ENCODE assay signal across 1 cellular context in genomic region chr10:77943086-77943901, GRCh38.
TF ChIP-seq lines count a peak whose summit lies in the region.

No MANE protein-coding gene starts in this region.

TF ChIP-seq in HEK293, 187 proteins besides CTCF, POLR2A, EP300 and RAD21 (continued from another document and continues in another):
- TF ChIP-seq PRDM6 (tag by site-specific recombination; IDR thresholded peaks at IDR 0.05) (0 out of 2 replicates have a peak, but pooled peaks have one; percentile 21), ZNF473 (tag by site-specific recombination; IDR thresholded peaks at IDR 0.05) (no peak), ZNF155 (tag by site-specific recombination; IDR thresholded peaks at IDR 0.05) (no peak), ZFP3 (tag by site-specific recombination; IDR thresholded peaks at IDR 0.05; ENCODE audit: low read depth) (no peak), ZNF24 (tag by site-specific recombination; IDR thresholded peaks at IDR 0.05) (0 out of 2 replicates have a peak, but pooled peaks have one; percentile 66), REPIN1 (tag by site-specific recombination; IDR thresholded peaks at IDR 0.05; ENCODE audit: low read depth) (no peak), OVOL3 (tag by site-specific recombination; IDR thresholded peaks at IDR 0.05) (no peak), ZNF629 (tag by site-specific recombination; IDR thresholded peaks at IDR 0.05) (peak; percentile 82), ZNF580 (tag by site-specific recombination; IDR thresholded peaks at IDR 0.05) (no peak), PRDM1 (tag by site-specific recombination; IDR thresholded peaks at IDR 0.05) (peak; percentile 97), ZNF280D (tag by site-specific recombination; IDR thresholded peaks at IDR 0.05) (no peak), KLF8 (tag by site-specific recombination; IDR thresholded peaks at IDR 0.05) (peak; percentile 41; the same call in 1 of the 2 replicates), ZNF645 (tag by site-specific recombination; IDR thresholded peaks at IDR 0.05) (no peak), OSR2 (tag by site-specific recombination; IDR thresholded peaks at IDR 0.05) (0 out of 2 replicates have a peak, but pooled peaks have one; percentile 30), ZNF624 (tag by site-specific recombination; IDR thresholded peaks at IDR 0.05) (no peak), PATZ1 (tag by site-specific recombination; IDR thresholded peaks at IDR 0.05) (peak; percentile 76), TCF7L2 (IDR thresholded peaks at IDR 0.05; ENCODE audit: borderline replicate concordance, low read depth, low read length) (no peak), INSM2 (tag by site-specific recombination; IDR thresholded peaks at IDR 0.05) (peak; percentile 66), KLF1 (tag by site-specific recombination; IDR thresholded peaks at IDR 0.05) (no peak), ZNF555 (tag by site-specific recombination; conservative IDR thresholded peaks at IDR 0.05) (no peak), ZBTB1 (tag by site-specific recombination; IDR thresholded peaks at IDR 0.05) (no peak), ZNF513 (tag by site-specific recombination; IDR thresholded peaks at IDR 0.05) (0 out of 2 replicates have a peak, but pooled peaks have one; percentile 27), PRDM2 (tag by site-specific recombination; IDR thresholded peaks at IDR 0.05; ENCODE audit: borderline replicate concordance) (no peak), SP7 (tag by site-specific recombination; IDR thresholded peaks at IDR 0.05) (peak; percentile 89), ZBTB44 (tag by site-specific recombination; IDR thresholded peaks at IDR 0.05) (no peak), ZNF707 (tag by site-specific recombination; IDR thresholded peaks at IDR 0.05) (no peak), ZNF169 (tag by site-specific recombination; IDR thresholded peaks at IDR 0.05) (no peak), ZFP69B (tag by site-specific recombination; IDR thresholded peaks at IDR 0.05) (no peak), ZEB2 (tag by site-specific recombination; IDR thresholded peaks at IDR 0.05) (peak; percentile 78), ZNF701 (tag by site-specific recombination; IDR thresholded peaks at IDR 0.05) (no peak), MZF1 (tag by site-specific recombination; IDR thresholded peaks at IDR 0.05; ENCODE audit: borderline replicate concordance) (no peak), GLIS1 (tag by site-specific recombination; IDR thresholded peaks at IDR 0.05) (peak; percentile 29; the same call in 1 of the 2 replicates), ZNF529 (tag by site-specific recombination; IDR thresholded peaks at IDR 0.05; ENCODE audit: insufficient replicate concordance) (peak; percentile 4), ZNF658 (tag by site-specific recombination; IDR thresholded peaks at IDR 0.05) (no peak), BCL11A (tag by site-specific recombination; IDR thresholded peaks at IDR 0.05; ENCODE audit: low read depth) (no peak), ZNF335 (tag by site-specific recombination; conservative IDR thresholded peaks at IDR 0.05) (peak; percentile 34; the same call in 1 of the 2 replicates), ZNF184 (tag by site-specific recombination; IDR thresholded peaks at IDR 0.05) (0 out of 2 replicates have a peak, but pooled peaks have one; percentile 34), KLF9 (tag by site-specific recombination; IDR thresholded peaks at IDR 0.05; ENCODE audit: low read depth) (0 out of 2 replicates have a peak, but pooled peaks have one; percentile 22), ZNF394 (tag by site-specific recombination; IDR thresholded peaks at IDR 0.05; ENCODE audit: borderline replicate concordance) (no peak)
